In genomic region chr13:85601526-85601925, GRCh38 we compare ENCODE assay signal across 1 cellular context.
TF ChIP-seq lines count a peak whose summit lies in the region.

No MANE protein-coding gene starts in this region.

TF ChIP-seq in GM23338, 12 proteins besides CTCF, POLR2A, EP300 and RAD21 (continued from another document):
- TF ChIP-seq ZNF462 (CRISPR knock-in tag; IDR thresholded peaks at IDR 0.05) (no peak), ZNF114 (CRISPR knock-in tag; IDR thresholded peaks at IDR 0.05) (no peak)
